ENCODE assay signal across 25 cellular contexts in the genomic region with DNA sequence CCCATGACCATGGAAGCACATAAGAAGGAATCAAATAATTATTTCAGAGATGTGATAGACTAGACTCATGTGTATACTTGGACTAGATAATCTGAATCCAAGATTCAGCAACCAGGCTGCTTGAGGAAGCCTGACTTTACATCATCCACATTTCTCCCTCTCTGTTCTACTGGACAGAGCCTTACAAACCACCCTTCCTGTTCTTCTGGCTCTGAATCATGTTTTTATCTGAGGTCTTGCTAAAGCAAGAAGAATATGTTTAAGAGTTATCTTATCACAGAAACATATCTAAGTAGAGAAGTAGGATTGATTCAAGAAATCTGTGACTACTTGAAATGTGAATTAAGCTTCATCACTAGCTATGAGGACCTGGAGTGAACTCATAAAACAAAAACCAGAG.
"Had no signal": no experiment of that assay in that cellular context is flagged by ENCODE, and none has a peak within 500 bp of the region (broad histone marks: within the 10 kb centered on the region; RNA-seq: fewer than 3 reads in every experiment).

No MANE protein-coding gene starts in this region.

- H3K4me3 Mint-ChIP-seq: activated CD4-positive, alpha-beta T cell treated with anti-CD3 and anti-CD28 coated beads, Interleukin-2, amount 10 ng/mL, durations not matched to agents 24 days and 14 days; activated CD8-positive, alpha-beta T cell treated with anti-CD3 and anti-CD28 coated beads for 36 hours; activated naive CD4-positive, alpha-beta T cell treated with anti-CD3 and anti-CD28 coated beads, Interleukin-2, amount 50 U/mL, for 24 hours; activated naive CD8-positive, alpha-beta T cell treated with anti-CD3 and anti-CD28 coated beads, Interleukin-2, amount 10 ng/mL, durations not matched to agents 7 days and 5 days; activated T-cell treated with anti-CD3 and anti-CD28 coated beads, Interleukin-2, amount 50 U/mL, for 72 hours; activated T-helper 17 cell treated with anti-CD3 and anti-CD28 coated beads, Interleukin-2, amount 50 U/mL, for 72 hours; brain; T-helper 1 cell treated with Interleukin-12 subunit alpha and Interleukin-12 subunit beta and Interleukin-4 antibody, amounts not matched to agents 30 μg/mL and 1 μg/mL, for 36 hours; T-helper 2 cell treated with Interferon-gamma antibody and Interleukin-4, amounts not matched to agents 5 μg/mL and 100 μg/mL, for 36 hours had no signal

- H3K9ac ChIP-seq: KMS-11, SK-N-SH had no signal

- H3K4me1 Mint-ChIP-seq: activated CD4-positive, alpha-beta T cell treated with anti-CD3 and anti-CD28 coated beads, Interleukin-2, amount 10 ng/mL, durations not matched to agents 24 days and 14 days; activated naive CD4-positive, alpha-beta T cell treated with anti-CD3 and anti-CD28 coated beads, Interleukin-2, amount 50 U/mL, for 24 hours; activated naive CD8-positive, alpha-beta T cell treated with anti-CD3 and anti-CD28 coated beads, Interleukin-2, amount 10 ng/mL, durations not matched to agents 7 days and 5 days; activated T-helper 17 cell treated with anti-CD3 and anti-CD28 coated beads, Interleukin-2, amount 50 U/mL, for 72 hours had no signal

- H3K4me1 ChIP-seq: SJSA1 had no signal

- DNase-seq: activated CD4-positive, alpha-beta T cell treated with anti-CD3 and anti-CD28 coated beads, Interleukin-2, amount 10 ng/mL, durations not matched to agents 24 days and 14 days; activated CD4-positive, alpha-beta T cell treated with anti-CD3 and anti-CD28 coated beads, Interleukin-2, amount 50 U/mL, for 4 hours; activated CD8-positive, alpha-beta T cell treated with anti-CD3 and anti-CD28 coated beads for 36 hours; activated effector memory CD4-positive, alpha-beta T cell treated with anti-CD3 and anti-CD28 coated beads, Interleukin-2, amount 50 U/mL, for 16 hours; activated naive CD4-positive, alpha-beta T cell treated with Interleukin-2 at 50 U/mL for 16 hours; activated naive CD8-positive, alpha-beta T cell treated with anti-CD3 and anti-CD28 coated beads, Interleukin-2, amount 10 ng/mL, durations not matched to agents 7 days and 5 days; activated T-cell treated with anti-CD3 and anti-CD28 coated beads, Interleukin-2, amount 50 U/mL, for 1 hour; activated T-cell treated with anti-CD3 and anti-CD28 coated beads, Interleukin-2, amount 50 U/mL, for 72 hours; MM.1S; NCI-H1092 treated with DMSO at 0.1 percent for 48 hours; NCI-H1417 treated with DMSO at 0.1 percent for 48 hours; NCI-H187 treated with DMSO at 0.1 percent for 48 hours; NCI-H2081 treated with DMSO at 0.1 percent for 48 hours; NCI-H345; NCI-H524 treated with DMSO at 0.1 percent for 48 hours; SHP77; SK-N-SH had no signal

- H3K27ac Mint-ChIP-seq: activated CD4-positive, alpha-beta T cell treated with anti-CD3 and anti-CD28 coated beads, Interleukin-2, amount 10 ng/mL, durations not matched to agents 24 days and 14 days; activated CD8-positive, alpha-beta T cell treated with anti-CD3 and anti-CD28 coated beads for 36 hours; activated naive CD4-positive, alpha-beta T cell treated with anti-CD3 and anti-CD28 coated beads, Interleukin-2, amount 50 U/mL, for 24 hours; activated naive CD8-positive, alpha-beta T cell treated with anti-CD3 and anti-CD28 coated beads, Interleukin-2, amount 10 ng/mL, durations not matched to agents 7 days and 5 days; activated T-cell treated with anti-CD3 and anti-CD28 coated beads, Interleukin-2, amount 50 U/mL, for 72 hours; activated T-helper 17 cell treated with anti-CD3 and anti-CD28 coated beads, Interleukin-2, amount 50 U/mL, for 72 hours; brain; T-helper 1 cell treated with Interleukin-12 subunit alpha and Interleukin-12 subunit beta and Interleukin-4 antibody, amounts not matched to agents 30 μg/mL and 1 μg/mL, for 36 hours; T-helper 2 cell treated with Interferon-gamma antibody and Interleukin-4, amounts not matched to agents 5 μg/mL and 100 μg/mL, for 36 hours had no signal

- H3K36me3 Mint-ChIP-seq: activated naive CD4-positive, alpha-beta T cell treated with anti-CD3 and anti-CD28 coated beads, Interleukin-2, amount 50 U/mL, for 24 hours; activated naive CD8-positive, alpha-beta T cell treated with anti-CD3 and anti-CD28 coated beads, Interleukin-2, amount 10 ng/mL, durations not matched to agents 7 days and 5 days had no signal

- H3K9me3 ChIP-seq: SJSA1, SK-N-SH had no signal

- H3K27ac ChIP-seq: KMS-11, SJSA1 had no signal

- H3K36me3 ChIP-seq: SJSA1 had no signal

- FAIRE-seq: TTC549 had no signal

- H3K4me2 ChIP-seq: KMS-11, SK-N-SH had no signal

- H3K27me3 ChIP-seq: SJSA1 had no signal

- H3K4me3 ChIP-seq: SJSA1 had no signal

- H3K9me3 Mint-ChIP-seq: activated CD4-positive, alpha-beta T cell treated with anti-CD3 and anti-CD28 coated beads, Interleukin-2, amount 10 ng/mL, durations not matched to agents 24 days and 14 days; activated naive CD8-positive, alpha-beta T cell treated with anti-CD3 and anti-CD28 coated beads, Interleukin-2, amount 10 ng/mL, durations not matched to agents 7 days and 5 days; activated T-helper 17 cell treated with anti-CD3 and anti-CD28 coated beads, Interleukin-2, amount 50 U/mL, for 72 hours; T-helper 1 cell treated with Interleukin-12 subunit alpha and Interleukin-12 subunit beta and Interleukin-4 antibody, amounts not matched to agents 30 μg/mL and 1 μg/mL, for 36 hours; T-helper 2 cell treated with Interferon-gamma antibody and Interleukin-4, amounts not matched to agents 5 μg/mL and 100 μg/mL, for 36 hours had no signal
